ENCODE assay signal across 8 cellular contexts in genomic region chr11:47847537-47847891, GRCh38. TPM values are rescaled to one million over a fixed set of nuclear protein-coding genes. Genes with fewer than 3 reads are reported as not detected.
A peak's percentile ranks its signal among the peaks of the same experiment; 100 is the strongest.
DNase-seq lines count a peak whose midpoint lies in the region; ATAC-seq and TF ChIP-seq lines count a peak whose summit lies in the region.

No MANE protein-coding gene starts in this region.

- ATAC-seq in HG03571 (IDR thresholded peaks at IDR 0.05; ENCODE audit: unreplicated experiment) (no peak), HG02885 (IDR thresholded peaks at IDR 0.05; ENCODE audit: poor library complexity, unreplicated experiment) (no peak)

- peak overlapping the region; percentile 91 for H3K18ac ChIP-seq in trophoblast cell (ENCODE audit: low read length)

- peak overlapping the region; percentile 91 for H3K14ac ChIP-seq in trophoblast cell (ENCODE audit: low read length)

- DNase-seq in SJCRH30 (no peak), esophagus muscularis mucosa (ENCODE audit: extremely low spot score) (no peak), trophoblast cell (no peak), UCSD-AML1 (lab: John Stamatoyannopoulos, UW; ENCODE audit: unreplicated experiment) (no peak), GF-D8 (lab: John Stamatoyannopoulos, UW) (no peak)

- H2BK5ac ChIP-seq in trophoblast cell (ENCODE audit: low read depth, low read length, poor library complexity) = peak overlapping the region; percentile 84

- TF ChIP-seq CTCF in DOHH2 (IDR thresholded peaks at IDR 0.05; ENCODE audit: low read depth, low read length, poor library complexity, severe bottlenecking) (no peak), esophagus muscularis mucosa (IDR thresholded peaks at IDR 0.05) (no peak)

- H2AK5ac ChIP-seq in trophoblast cell (ENCODE audit: low read length) = peak overlapping the region; percentile 49

- peaks cover 51% of the 10 kb centered on the region for H3K4me1 ChIP-seq in DOHH2 (ENCODE audit: control insufficient read depth, low read length)
- peaks cover 10% of the 10 kb centered on the region for H3K4me1 ChIP-seq in SJCRH30
- peaks cover 25 to 46% (median 34%) of the 10 kb centered on the region in 4 donors for H3K4me1 ChIP-seq in esophagus muscularis mucosa
- peaks cover 0 to 7% of the 10 kb centered on the region in 2 experiments for H3K4me1 ChIP-seq in trophoblast cell (ENCODE audit: control insufficient read depth in 1 of 2, insufficient read depth in 2 of 2, low read length in 2 of 2)

- H4K8ac ChIP-seq in trophoblast cell (ENCODE audit: low read depth, low read length) = peak overlapping the region; percentile 90

- no peak for TF ChIP-seq EP300 in esophagus muscularis mucosa (IDR thresholded peaks at IDR 0.05)

- peaks cover 46% of the 10 kb centered on the region for H3K36me3 ChIP-seq in DOHH2 (ENCODE audit: control insufficient read depth, low read length)
- H3K36me3 ChIP-seq in SJCRH30 = peaks cover 37% of the 10 kb centered on the region
- peaks cover 0 to 39% (median 32%) of the 10 kb centered on the region in 4 donors for H3K36me3 ChIP-seq in esophagus muscularis mucosa
- H3K36me3 ChIP-seq in trophoblast cell (ENCODE audit: control insufficient read depth in 1 of 2, insufficient read depth in 2 of 2, low read length in 2 of 2) = peaks cover 7 to 14% of the 10 kb centered on the region in 2 experiments

- WGBS in esophagus muscularis mucosa = 7% methylated on average over 8 of the region's 8 CpGs
- no CpG with 5 or more reads among the region's 8 CpGs for WGBS in trophoblast cell (ENCODE audit: extremely low coverage, insufficient coverage, insufficient read length)

- H4K12ac ChIP-seq in trophoblast cell (ENCODE audit: low read depth, low read length) = peak overlapping the region; percentile 89

- H3K4ac ChIP-seq in trophoblast cell (ENCODE audit: low read depth, low read length) = peak overlapping the region; percentile 98

- peak overlapping the region; percentile 97 for H4K91ac ChIP-seq in trophoblast cell (ENCODE audit: low read depth, low read length)

- intact Hi-C loops in esophagus muscularis mucosa (cut with DNase I) = loop anchor here (5.0 to 10.0 kb wide), 2 partner anchors 80 to 123 kb away; partner anchors contain the start of gene FNBP4

- H2AFZ ChIP-seq in trophoblast cell (ENCODE audit: insufficient read depth, low read length, poor library complexity) = peak overlapping the region; percentile 93

- peak overlapping the region; percentile 25 for H2BK12ac ChIP-seq in trophoblast cell (ENCODE audit: low read length)

- H3K4me3 ChIP-seq in DOHH2 (ENCODE audit: low read length) (peak overlapping the region; percentile 98), SJCRH30 (peak overlapping the region; percentile 89), esophagus muscularis mucosa (peak overlapping the region; percentile 82 to 90 (median 86)), trophoblast cell (ENCODE audit: low read depth, low read length) (peak overlapping the region; percentile 98)

- peaks cover 15% of the 10 kb centered on the region for H3F3A ChIP-seq in DOHH2 (ENCODE audit: control insufficient read depth, insufficient read depth)

- no peak overlapping the region for H3K23ac ChIP-seq in trophoblast cell (ENCODE audit: low read length)

- no peaks in the 10 kb centered on the region for H3K9me3 ChIP-seq in DOHH2 (ENCODE audit: control insufficient read depth, insufficient read depth, low read length)
- H3K9me3 ChIP-seq in SJCRH30 (replicated peaks) = no peaks in the 10 kb centered on the region
- no peaks in the 10 kb centered on the region for H3K9me3 ChIP-seq in esophagus muscularis mucosa
- H3K9me3 ChIP-seq in trophoblast cell (ENCODE audit: insufficient read depth, low read depth, low read length) = no peaks in the 10 kb centered on the region

- H3K27me3 ChIP-seq in DOHH2 (ENCODE audit: control insufficient read depth, low read length) = peaks cover 16% of the 10 kb centered on the region
- no peaks in the 10 kb centered on the region for H3K27me3 ChIP-seq in SJCRH30
- no peaks in the 10 kb centered on the region for H3K27me3 ChIP-seq in esophagus muscularis mucosa
- H3K27me3 ChIP-seq in trophoblast cell (ENCODE audit: insufficient read depth, low read length) = no peaks in the 10 kb centered on the region

- H3K79me2 ChIP-seq in DOHH2 (ENCODE audit: control insufficient read depth, low read length) (peaks cover 48% of the 10 kb centered on the region), trophoblast cell (ENCODE audit: control insufficient read depth, insufficient read depth, low read length, poor library complexity) (peaks cover 11% of the 10 kb centered on the region)

- peak overlapping the region; percentile 99 for H3K9ac ChIP-seq in trophoblast cell (ENCODE audit: low read length)

- H2BK120ac ChIP-seq in trophoblast cell (ENCODE audit: insufficient read depth, low read length, poor library complexity) = peak overlapping the region; percentile 89

- no peak for TF ChIP-seq POLR2A in esophagus muscularis mucosa (IDR thresholded peaks at IDR 0.05; ENCODE audit: low read depth)

- H3K4me2 ChIP-seq in DOHH2 (ENCODE audit: low read length) = peak overlapping the region; percentile 94
- H3K4me2 ChIP-seq in trophoblast cell (ENCODE audit: low read length) = peak overlapping the region; percentile 69

- H3K27ac ChIP-seq in DOHH2 (ENCODE audit: low read depth, low read length) (peak overlapping the region; percentile 31), SJCRH30 (peak overlapping the region; percentile 90), esophagus muscularis mucosa (replicated peaks in 1 of 4) (peak overlapping the region; percentile 88 to 94 (median 90)), trophoblast cell (ENCODE audit: low read depth, low read length) (peak overlapping the region; percentile 87)

- H3K79me1 ChIP-seq in trophoblast cell (ENCODE audit: low read length) = peaks cover 13% of the 10 kb centered on the region

- H4K20me1 ChIP-seq in DOHH2 (ENCODE audit: control insufficient read depth, insufficient read depth, low read depth, low read length) = peaks cover 14% of the 10 kb centered on the region; the same call in 1 of the 2 replicates

- H3K9me2 ChIP-seq in DOHH2 (replicated peaks; ENCODE audit: control insufficient read depth, low read length) = no peaks in the 10 kb centered on the region

RNA-seq across cellular contexts. Expression of gene NUP160, which starts 0.6 kb away (rescaled TPM):
- total RNA-seq in SJCRH30 (2014; rRNA removed; shearing (Covaris generic)) = 65.4 and 74.1 TPM in 2 replicates
- total RNA-seq in esophagus muscularis mucosa = 10 to 100 TPM; 18.4 to 22.7 (median 19.0) TPM
- polyA plus RNA-seq in trophoblast cell (2013) = 27.6 and 28.4 TPM in 2 replicates

Comparison
In these comparisons a context has a peak if more than half of its experiments do, and no peak if none do; other contexts are left out.
1. H3K27ac ChIP-seq: peak in every context shown above with its lines; median percentile 90 in esophagus muscularis mucosa; 90 in SJCRH30; 87 in trophoblast cell; 31 in DOHH2.